In the genomic region with DNA sequence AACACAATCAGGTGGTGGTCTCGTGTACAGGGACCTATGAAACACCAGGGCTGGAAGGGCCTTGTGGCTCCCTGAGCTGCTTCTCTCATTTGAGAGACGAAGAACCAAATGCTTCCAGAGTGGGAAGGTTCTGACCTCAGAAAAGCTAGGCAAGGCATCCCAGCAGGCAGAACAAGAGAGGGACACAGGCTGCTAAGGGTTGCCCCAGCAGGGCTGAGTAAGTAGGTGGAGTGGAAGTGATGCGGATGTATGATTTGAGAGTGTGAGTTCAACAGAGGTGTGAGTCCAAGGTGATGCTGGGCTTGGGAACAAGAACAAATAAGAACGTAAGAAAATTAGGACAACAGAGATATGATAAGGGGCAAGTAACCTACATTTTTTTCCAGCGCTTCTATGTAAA, we compare ENCODE assay signal across 20 cellular contexts.
DNase-seq lines count a peak whose midpoint lies in the region; ATAC-seq and TF ChIP-seq lines count a peak whose summit lies in the region.
"Had no signal": no experiment of that assay in that cellular context is flagged by ENCODE, and none has a peak within 500 bp of the region (broad histone marks: within the 10 kb centered on the region; RNA-seq: fewer than 3 reads in every experiment).

No MANE protein-coding gene starts in this region.

- CTCF ChIA-PET in activated CD4-positive, alpha-beta T cell treated with anti-CD3 and anti-CD28 coated beads for 36 hours (lab: Charles Lee) = interaction anchor here (0.5 to 1.2 kb wide), 5 partner anchors 15 to 433 kb away, joined by 3 to 4 read pairs (median 3); no protein-coding TSS in a partner anchor

- no peaks in the 10 kb centered on the region for H3K9me3 Mint-ChIP-seq in activated CD4-positive, alpha-beta T cell treated with anti-CD3 and anti-CD28 coated beads for 36 hours (ENCODE audit: low read depth)
- peaks cover 2% of the 10 kb centered on the region for H3K9me3 Mint-ChIP-seq in activated naive CD8-positive, alpha-beta T cell treated with anti-CD3 and anti-CD28 coated beads for 36 hours
- H3K9me3 Mint-ChIP-seq in naive thymus-derived CD8-positive, alpha-beta T cell = no peaks in the 10 kb centered on the region
- H3K9me3 Mint-ChIP-seq: CD8-positive, alpha-beta T cell; GM23338 had no signal

- H3K9me3 ChIP-seq in DOHH2 (ENCODE audit: control insufficient read depth, insufficient read depth, low read length) (no peaks in the 10 kb centered on the region), vagina (no peaks in the 10 kb centered on the region)

- H3K36me3 ChIP-seq in DOHH2 (ENCODE audit: control insufficient read depth, low read length) = peaks cover 93% of the 10 kb centered on the region
- H3K36me3 ChIP-seq in vagina = no peaks in the 10 kb centered on the region

- peaks cover 33% of the 10 kb centered on the region for H3F3A ChIP-seq in DOHH2 (ENCODE audit: control insufficient read depth, insufficient read depth)

- DNase-seq in activated CD4-positive, alpha-beta T cell treated with anti-CD3 and anti-CD28 coated beads for 36 hours = no peak
- no peak for DNase-seq in activated CD4-positive, alpha-beta T cell treated with anti-CD3 and anti-CD28 coated beads for 4 hours
- DNase-seq in activated naive CD8-positive, alpha-beta T cell treated with anti-CD3 and anti-CD28 coated beads for 36 hours = no peak
- DNase-seq in naive thymus-derived CD8-positive, alpha-beta T cell = no peak
- no peak for DNase-seq in NCI-H146 (lab: John Stamatoyannopoulos, UW)
- DNase-seq in omental fat pad (ENCODE audit: low spot score) = no peak
- DNase-seq in vagina (ENCODE audit: extremely low spot score in 2 of 2) = no peak
- DNase-seq: 8988T; CD8-positive, alpha-beta T cell; DMS79 treated with DMSO at 0.1 percent for 48 hours; GF-D8; KBM-7; MV-4-11; NCI-H1417 treated with DMSO at 0.1 percent for 48 hours; NCI-H2029; NCI-H2171; NCI-H748 treated with DMSO at 0.1 percent for 48 hours had no signal

- no peaks in the 10 kb centered on the region for H3K27me3 Mint-ChIP-seq in activated CD4-positive, alpha-beta T cell treated with anti-CD3 and anti-CD28 coated beads for 36 hours
- no peaks in the 10 kb centered on the region for H3K27me3 Mint-ChIP-seq in activated naive CD8-positive, alpha-beta T cell treated with anti-CD3 and anti-CD28 coated beads for 36 hours
- no peaks in the 10 kb centered on the region for H3K27me3 Mint-ChIP-seq in naive thymus-derived CD8-positive, alpha-beta T cell

- POLR2A ChIA-PET in activated CD4-positive, alpha-beta T cell treated with anti-CD3 and anti-CD28 coated beads for 36 hours (lab: Charles Lee) = interaction anchor here (1.1 kb wide), 1 partner anchor 14 kb away, joined by 3 read pairs; no protein-coding TSS in a partner anchor
- POLR2A ChIA-PET in naive thymus-derived CD8-positive, alpha-beta T cell (lab: Charles Lee) = interaction anchor here (1.6 kb wide), 1 partner anchor 22 kb away, joined by 7 read pairs; no protein-coding TSS in a partner anchor

- H3K36me3 Mint-ChIP-seq in activated CD4-positive, alpha-beta T cell treated with anti-CD3 and anti-CD28 coated beads for 36 hours (ENCODE audit: low read depth) = peaks cover 31% of the 10 kb centered on the region
- H3K36me3 Mint-ChIP-seq in activated naive CD8-positive, alpha-beta T cell treated with anti-CD3 and anti-CD28 coated beads for 36 hours = peaks cover 47% of the 10 kb centered on the region
- H3K36me3 Mint-ChIP-seq in naive thymus-derived CD8-positive, alpha-beta T cell = peaks cover 7 to 37% (median 9%) of the 10 kb centered on the region in 3 donors

- H3K27ac Mint-ChIP-seq in activated CD4-positive, alpha-beta T cell treated with anti-CD3 and anti-CD28 coated beads for 36 hours = peak overlapping the region; percentile 91
- peak overlapping the region; percentile 57 for H3K27ac Mint-ChIP-seq in activated naive CD8-positive, alpha-beta T cell treated with anti-CD3 and anti-CD28 coated beads for 36 hours
- H3K27ac Mint-ChIP-seq in naive thymus-derived CD8-positive, alpha-beta T cell = peak overlapping the region in 9 of 10 donors; percentile 7 to 89 (median 45)
- H3K27ac Mint-ChIP-seq: GM23338 had no signal

- TF ChIP-seq CTCF in DOHH2 (IDR thresholded peaks at IDR 0.05; ENCODE audit: low read depth, low read length, poor library complexity, severe bottlenecking) (no peak), omental fat pad (IDR thresholded peaks at IDR 0.05) (no peak), vagina (IDR thresholded peaks at IDR 0.05) (no peak)

- TF ChIP-seq POLR2A in vagina (IDR thresholded peaks at IDR 0.05) = no peak

- peak; percentile 31 for ATAC-seq in activated CD4-positive, alpha-beta T cell treated with anti-CD3 and anti-CD28 coated beads for 36 hours
- ATAC-seq in naive thymus-derived CD8-positive, alpha-beta T cell = peak; percentile 52 to 58
- ATAC-seq in omental fat pad (ENCODE audit: low FRiP score) = no peak
- ATAC-seq: CD8-positive, alpha-beta T cell; GM23338; HCT116 had no signal

- no peak overlapping the region for H3K4me3 ChIP-seq in DOHH2 (ENCODE audit: low read length)
- no peak overlapping the region for H3K4me3 ChIP-seq in vagina
- H3K4me3 ChIP-seq: GM23338 had no signal

- H3K4me3 Mint-ChIP-seq in activated CD4-positive, alpha-beta T cell treated with anti-CD3 and anti-CD28 coated beads for 36 hours = peak overlapping the region; percentile 7
- H3K4me3 Mint-ChIP-seq in activated naive CD8-positive, alpha-beta T cell treated with anti-CD3 and anti-CD28 coated beads for 36 hours = no peak overlapping the region
- peak overlapping the region in 6 of 10 donors; percentile 0 to 62 (median 18) for H3K4me3 Mint-ChIP-seq in naive thymus-derived CD8-positive, alpha-beta T cell
- H3K4me3 Mint-ChIP-seq: CD8-positive, alpha-beta T cell; GM23338 had no signal

- peaks cover 100% of the 10 kb centered on the region for H3K79me2 ChIP-seq in DOHH2 (ENCODE audit: control insufficient read depth, low read length)

- no peaks in the 10 kb centered on the region for H3K9me2 ChIP-seq in DOHH2 (replicated peaks; ENCODE audit: control insufficient read depth, low read length)

- H3K4me2 ChIP-seq in DOHH2 (ENCODE audit: low read length) = peak overlapping the region; percentile 28
- H3K4me2 ChIP-seq: GM23338 had no signal

- H3K27me3 ChIP-seq in DOHH2 (ENCODE audit: control insufficient read depth, low read length) (no peaks in the 10 kb centered on the region), vagina (no peaks in the 10 kb centered on the region)

- intact Hi-C loops in activated CD4-positive, alpha-beta T cell treated with anti-CD3 and anti-CD28 coated beads for 36 hours (cut with DNase I, micrococcal nuclease) = no loop called here
- intact Hi-C loops in vagina (cut with DNase I) = no loop called here

- H3K27ac ChIP-seq in DOHH2 (ENCODE audit: low read depth, low read length) = no peak overlapping the region
- H3K27ac ChIP-seq in vagina = no peak overlapping the region

- H4K20me1 ChIP-seq in DOHH2 (ENCODE audit: control insufficient read depth, insufficient read depth, low read depth, low read length) = peaks cover 58% of the 10 kb centered on the region

- H3K4me1 ChIP-seq in DOHH2 (ENCODE audit: control insufficient read depth, low read length) (peaks cover 90% of the 10 kb centered on the region), vagina (peaks cover 9% of the 10 kb centered on the region)

- peaks cover 88% of the 10 kb centered on the region for H3K4me1 Mint-ChIP-seq in activated CD4-positive, alpha-beta T cell treated with anti-CD3 and anti-CD28 coated beads for 36 hours
- peaks cover 86% of the 10 kb centered on the region for H3K4me1 Mint-ChIP-seq in activated naive CD8-positive, alpha-beta T cell treated with anti-CD3 and anti-CD28 coated beads for 36 hours
- peaks cover 47 to 91% (median 84%) of the 10 kb centered on the region in 4 donors for H3K4me1 Mint-ChIP-seq in naive thymus-derived CD8-positive, alpha-beta T cell
- H3K4me1 Mint-ChIP-seq: GM23338 had no signal
